Comparison of ENCODE assay signal across 8 cellular contexts in the genomic region with DNA sequence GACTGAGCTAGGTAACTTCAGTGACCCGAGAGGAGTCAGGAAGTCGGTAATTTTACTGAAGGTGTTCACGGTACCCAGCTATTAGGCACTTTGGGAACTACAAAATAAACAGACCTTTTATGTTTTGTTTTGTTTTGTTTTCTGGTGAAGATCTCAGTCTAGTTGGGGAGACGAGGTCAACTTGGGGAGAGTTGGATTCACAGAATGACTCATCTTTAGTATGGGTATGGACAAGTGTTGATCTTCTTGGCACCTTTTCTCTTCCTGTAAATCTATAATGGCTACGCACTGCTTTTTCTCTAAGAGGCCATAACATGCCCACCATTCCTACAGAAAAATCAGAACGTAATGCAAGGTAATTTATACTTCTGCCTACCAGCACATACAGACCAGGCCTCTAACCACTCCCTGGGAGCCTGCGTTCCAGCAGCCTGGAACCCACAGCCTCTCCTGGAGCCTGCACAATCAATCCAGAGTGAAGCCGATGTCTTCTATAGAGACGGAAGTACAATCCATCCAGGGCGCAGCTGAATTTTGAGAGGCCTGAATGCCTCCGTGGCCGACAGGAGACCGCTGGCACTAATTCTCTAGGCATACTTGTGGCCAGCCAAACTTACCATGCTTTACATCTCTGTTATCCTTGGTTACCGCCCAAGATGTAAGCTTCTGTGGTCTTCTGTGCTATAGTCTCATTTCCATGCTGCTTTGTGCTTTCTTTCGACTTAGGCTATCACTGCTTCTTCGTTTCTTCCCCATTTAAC. TPM values are rescaled to one million over a fixed set of nuclear protein-coding genes. Genes with fewer than 3 reads are reported as not detected.
DNase-seq lines count a peak whose midpoint lies in the region; ATAC-seq and TF ChIP-seq lines count a peak whose summit lies in the region.

No MANE protein-coding gene starts in this region.

- TF ChIP-seq EP300 in SK-N-SH (IDR thresholded peaks at IDR 0.05; ENCODE audit: borderline replicate concordance in 1 of 2, low read depth in 1 of 2, low read length in 1 of 2) = no peak

- H2BK120ac ChIP-seq in mesenchymal stem cell (ENCODE audit: low read depth, low read length) = no peak overlapping the region

- no peak overlapping the region for H2BK5ac ChIP-seq in mesenchymal stem cell (ENCODE audit: low read depth, low read length, poor library complexity, severe bottlenecking)

- TF ChIP-seq RAD21 in SK-N-SH (IDR thresholded peaks at IDR 0.05; ENCODE audit: low read length) = no peak

- peaks cover 7% of the 10 kb centered on the region for H3K79me1 ChIP-seq in mesenchymal stem cell (replicated peaks; ENCODE audit: low read length, poor library complexity, severe bottlenecking)

- peak overlapping the region; percentile 41 for H2AK5ac ChIP-seq in mesenchymal stem cell (ENCODE audit: low read length, severe bottlenecking)

- H4K20me1 ChIP-seq in SK-N-SH (ENCODE audit: insufficient read depth) = peaks cover 33% of the 10 kb centered on the region

- 3% methylated on average over 16 of the region's 16 CpGs for WGBS in SK-N-SH (ENCODE audit: low lambda C conversion rate)
- WGBS in ectodermal cell, 2 experiments = 25 to 27% methylated on average over 16 of the region's 16 CpGs
- WGBS in mesenchymal stem cell = 27% methylated on average over 15 of the region's 16 CpGs

- H3K4me1 ChIP-seq in A673 (ENCODE audit: insufficient read depth, low read length, poor library complexity, severe bottlenecking) = peaks cover 14% of the 10 kb centered on the region
- H3K4me1 ChIP-seq in SK-N-SH (ENCODE audit: control insufficient read depth in 1 of 2, insufficient read depth in 2 of 2, low read depth in 1 of 2, low read length in 1 of 2) = peaks cover 11 to 17% of the 10 kb centered on the region in 2 experiments
- H3K4me1 ChIP-seq in ectodermal cell (ENCODE audit: control insufficient read depth, insufficient read depth, low read length) = peaks cover 11% of the 10 kb centered on the region
- H3K4me1 ChIP-seq in mesenchymal stem cell (ENCODE audit: control insufficient read depth, insufficient read depth, low read depth, low read length) = peaks cover 5% of the 10 kb centered on the region
- peaks cover 28% of the 10 kb centered on the region for H3K4me1 ChIP-seq in upper lobe of right lung

- H3K27ac ChIP-seq in A673 (ENCODE audit: low read depth, low read length, poor library complexity, severe bottlenecking) (peak overlapping the region; percentile 86), SK-N-SH (ENCODE audit: low read depth in 2 of 2, low read length in 1 of 2) (peak overlapping the region; percentile 74 to 89), ectodermal cell (ENCODE audit: insufficient read depth, low read depth, low read length, poor library complexity, severe bottlenecking) (peak overlapping the region; percentile 45), mesenchymal stem cell (ENCODE audit: low read length, poor library complexity, severe bottlenecking) (peak overlapping the region; percentile 49), upper lobe of right lung (peak overlapping the region; percentile 89)

- H3K4me2 ChIP-seq in SK-N-SH (peak overlapping the region; percentile 96), mesenchymal stem cell (ENCODE audit: low read length, poor library complexity, severe bottlenecking) (peak overlapping the region; percentile 93)

- intact Hi-C loops in A673 (cut with micrococcal nuclease; ENCODE audit: unreplicated experiment) = loop anchor here (2.0 to 5.0 kb wide), 2 partner anchors 184 to 198 kb away; a partner anchor contains a TSS
- intact Hi-C loops in upper lobe of right lung (cut with DNase I) = no loop called here

- no peak overlapping the region for H3K14ac ChIP-seq in mesenchymal stem cell (ENCODE audit: low read length in 2 of 2)

- peak; percentile 14 for DNase-seq in A673 (ENCODE audit: low spot score)
- peak; percentile 23 for DNase-seq in GM10248 (ENCODE audit: extremely low spot score)
- peak; percentile 32 for DNase-seq in SK-N-SH
- DNase-seq in mesenchymal stem cell = peak; percentile 39
- no peak for DNase-seq in upper lobe of right lung

- no peak overlapping the region for H3K23ac ChIP-seq in mesenchymal stem cell (ENCODE audit: low read length in 2 of 2)

- peak overlapping the region; percentile 60 to 84 for H3K4ac ChIP-seq in mesenchymal stem cell (ENCODE audit: low read depth in 1 of 2, low read length in 2 of 2)

- H3K9ac ChIP-seq in SK-N-SH (peak overlapping the region; percentile 90), mesenchymal stem cell (ENCODE audit: low read length) (peak overlapping the region; percentile 97)

- no peak overlapping the region for H4K91ac ChIP-seq in mesenchymal stem cell (ENCODE audit: low read length)

- H3K4me3 ChIP-seq in A673 (ENCODE audit: low read depth, low read length, poor library complexity, severe bottlenecking) = peak overlapping the region; percentile 79
- peak overlapping the region; percentile 84 to 93 for H3K4me3 ChIP-seq in SK-N-SH (ENCODE audit: low read depth in 2 of 2, low read length in 1 of 2)
- H3K4me3 ChIP-seq in ectodermal cell (ENCODE audit: insufficient read depth, low read depth, low read length) = peak overlapping the region; percentile 91
- peak overlapping the region; percentile 76 to 99 for H3K4me3 ChIP-seq in mesenchymal stem cell (ENCODE audit: insufficient read depth in 1 of 2, low read depth in 1 of 2, low read length in 2 of 2)
- peak overlapping the region; percentile 86 for H3K4me3 ChIP-seq in upper lobe of right lung

- POLR2A ChIA-PET in A673 (lab: Charles Lee; ENCODE audit: low non-redundant PET) (no interaction called here), GM10248 (lab: Yijun Ruan, JAX) (no interaction called here), SK-N-SH (lab: Yijun Ruan, JAX) (no interaction called here)

- peak; percentile 20 for ATAC-seq in HG03159 (IDR thresholded peaks at IDR 0.05; ENCODE audit: unreplicated experiment)
- ATAC-seq in upper lobe of right lung = peak; percentile 47
- ATAC-seq in GM18858 (IDR thresholded peaks at IDR 0.05; ENCODE audit: unreplicated experiment) = no peak

- H3K36me3 ChIP-seq in A673 (ENCODE audit: insufficient read depth, low read length, poor library complexity, severe bottlenecking) = peaks cover 1% of the 10 kb centered on the region
- H3K36me3 ChIP-seq in SK-N-SH (replicated peaks in 1 of 2; ENCODE audit: control insufficient read depth in 1 of 2, insufficient read depth in 2 of 2, low read length in 1 of 2) = peaks cover 13 to 18% of the 10 kb centered on the region in 2 experiments
- peaks cover 3% of the 10 kb centered on the region for H3K36me3 ChIP-seq in ectodermal cell (ENCODE audit: control insufficient read depth, insufficient read depth, low read length)
- H3K36me3 ChIP-seq in mesenchymal stem cell (ENCODE audit: control insufficient read depth in 1 of 2, insufficient read depth in 2 of 2, low read depth in 1 of 2, low read length in 2 of 2) = peaks cover 0 to 17% of the 10 kb centered on the region in 2 experiments
- H3K36me3 ChIP-seq in upper lobe of right lung = peaks cover 11% of the 10 kb centered on the region

- H3K9me3 ChIP-seq in A673 (ENCODE audit: low read depth, low read length, poor library complexity, severe bottlenecking) (no peaks in the 10 kb centered on the region), SK-N-SH (no peaks in the 10 kb centered on the region), ectodermal cell (ENCODE audit: control insufficient read depth, low read length) (no peaks in the 10 kb centered on the region), mesenchymal stem cell (ENCODE audit: control insufficient read depth, low read length) (no peaks in the 10 kb centered on the region), upper lobe of right lung (no peaks in the 10 kb centered on the region)

- H2AFZ ChIP-seq in SK-N-SH (ENCODE audit: low read depth) (peak overlapping the region; percentile 97), mesenchymal stem cell (ENCODE audit: low read depth, low read length) (peak overlapping the region; percentile 81)

- H3K18ac ChIP-seq in mesenchymal stem cell (ENCODE audit: low read depth in 1 of 2, low read length in 2 of 2) = no peak overlapping the region

- TSS peak; percentile 79 for BruUV-seq in A673 (replicated peaks; lab: Mats Ljungman, UMichigan)

- no peaks in the 10 kb centered on the region for H3K9me2 ChIP-seq in SK-N-SH

- H4K8ac ChIP-seq in mesenchymal stem cell (ENCODE audit: low read length) = peak overlapping the region; percentile 42

- peaks cover 10% of the 10 kb centered on the region for H3F3A ChIP-seq in SK-N-SH (replicated peaks; ENCODE audit: insufficient read depth)

- CTCF ChIA-PET in A673 (lab: Charles Lee) (no interaction called here), GM10248 (lab: Yijun Ruan, JAX) (interaction anchor here (1.6 kb wide), 1 partner anchor 46 kb away, joined by 6 read pairs; no protein-coding TSS in a partner anchor), SK-N-SH (lab: Yijun Ruan, JAX) (interaction anchor here (1.0 to 1.2 kb wide), 3 partner anchors 91 to 243 kb away, joined by 3 to 4 read pairs (median 3); no protein-coding TSS in a partner anchor)

- no peak for TF ChIP-seq CTCF in A673 (conservative IDR thresholded peaks at IDR 0.05; ENCODE audit: low read depth, low read length)
- TF ChIP-seq CTCF in GM10248 (IDR thresholded peaks at IDR 0.05; ENCODE audit: control extremely low read depth, extremely low read depth, low read depth, missing control alignments) = no peak
- no peak for TF ChIP-seq CTCF in SK-N-SH (IDR thresholded peaks at IDR 0.05)
- TF ChIP-seq CTCF in upper lobe of right lung (IDR thresholded peaks at IDR 0.05) = no peak

- H2BK12ac ChIP-seq in mesenchymal stem cell (ENCODE audit: low read length in 2 of 2) = no peak overlapping the region

- H3K79me2 ChIP-seq in SK-N-SH (ENCODE audit: insufficient read depth) = peaks cover 80% of the 10 kb centered on the region

- H2BK15ac ChIP-seq in mesenchymal stem cell (ENCODE audit: low read depth, poor library complexity, severe bottlenecking) = no peak overlapping the region

- H3K27me3 ChIP-seq in A673 (replicated peaks; ENCODE audit: insufficient read depth, low read depth, low read length, poor library complexity) (no peaks in the 10 kb centered on the region), SK-N-SH (ENCODE audit: insufficient read depth) (no peaks in the 10 kb centered on the region), ectodermal cell (ENCODE audit: control insufficient read depth, insufficient read depth, low read length, poor library complexity, severe bottlenecking) (no peaks in the 10 kb centered on the region), mesenchymal stem cell (ENCODE audit: control insufficient read depth in 1 of 2, insufficient read depth in 1 of 2, low read length in 2 of 2) (no peaks in the 10 kb centered on the region), upper lobe of right lung (no peaks in the 10 kb centered on the region)

RNA-seq across cellular contexts. Expression of a gene that starts 0.7 kb away (rescaled TPM):
- total RNA-seq in A673 (2021) = 90.1 and 96.2 TPM in 2 replicates
- polyA plus RNA-seq in SK-N-SH (2012; rRNA removed) = 55.4 and 61.2 TPM in 2 replicates
- 72.0 and 94.7 TPM in 2 replicates for polyA plus RNA-seq in SK-N-SH (2012; cell fraction: cytosol; rRNA removed)
- 39.8 and 68.7 TPM in 2 replicates for polyA plus RNA-seq in SK-N-SH (2012; cell fraction: nucleus; rRNA removed)
- polyA plus RNA-seq in ectodermal cell (2013, experiment 1 of 4) = 79.9 TPM
- 82.2 TPM for polyA plus RNA-seq in ectodermal cell (2013, experiment 2 of 4)
- polyA plus RNA-seq in ectodermal cell (2013, experiment 3 of 4) = 76.4 TPM
- polyA plus RNA-seq in ectodermal cell (2013, experiment 4 of 4) = 78.7 TPM
- 69.3 TPM for polyA plus RNA-seq in mesenchymal stem cell (2013, experiment 1 of 2)
- polyA plus RNA-seq in mesenchymal stem cell (2013, experiment 2 of 2) = 69.4 TPM
- 41.8 TPM for total RNA-seq in upper lobe of right lung

RNA-seq across cellular contexts. Expression of a gene that starts 0.8 kb away (rescaled TPM):
- 110 TPM in 2 replicates for total RNA-seq in A673 (2021)
- 17.6 and 18.7 TPM in 2 replicates for polyA plus RNA-seq in SK-N-SH (2012; rRNA removed)
- 22.5 and 37.3 TPM in 2 replicates for polyA plus RNA-seq in SK-N-SH (2012; cell fraction: cytosol; rRNA removed)
- polyA plus RNA-seq in SK-N-SH (2012; cell fraction: nucleus; rRNA removed) = 8.1 and 9.3 TPM in 2 replicates
- polyA plus RNA-seq in ectodermal cell (2013, experiment 1 of 4) = 98.4 TPM
- 94.2 TPM for polyA plus RNA-seq in ectodermal cell (2013, experiment 2 of 4)
- polyA plus RNA-seq in ectodermal cell (2013, experiment 3 of 4) = 83.0 TPM
- polyA plus RNA-seq in ectodermal cell (2013, experiment 4 of 4) = 96.1 TPM
- polyA plus RNA-seq in mesenchymal stem cell (2013, experiment 1 of 2) = 120 TPM
- polyA plus RNA-seq in mesenchymal stem cell (2013, experiment 2 of 2) = 121 TPM
- 36.2 TPM for total RNA-seq in upper lobe of right lung
